ENCODE assay signal across 18 cellular contexts in genomic region chr17:50939795-50940684, GRCh38.
DNase-seq lines count a peak whose midpoint lies in the region; TF ChIP-seq lines count a peak whose summit lies in the region.
"Had no signal": no experiment of that assay in that cellular context is flagged by ENCODE, and none has a peak within 500 bp of the region (broad histone marks: within the 10 kb centered on the region; RNA-seq: fewer than 3 reads in every experiment).

No MANE protein-coding gene starts in this region.

- H3K4me3 Mint-ChIP-seq in CD4-positive, alpha-beta memory T cell: peak overlapping the region in 1 of 8 donors; percentile 15
- H3K4me3 Mint-ChIP-seq in progenitor cell of endocrine pancreas (ENCODE audit: low read depth): no peak overlapping the region
- H3K4me3 Mint-ChIP-seq: B cell had no signal

- POLR2A ChIA-PET in CD4-positive, alpha-beta memory T cell (lab: Charles Lee; ENCODE audit: partially characterized antibody): interaction anchor here (0.6 to 18.7 kb wide), 6 partner anchors 9 to 79 kb away, joined by 3 to 673 read pairs (median 6); partner anchors contain the start of gene TOB1

- peak; percentile 66 to 72 for TF ChIP-seq RAD21 in liver (IDR thresholded peaks at IDR 0.05)

- H3K9me3 ChIP-seq in CD4-positive, alpha-beta memory T cell (ENCODE audit: control insufficient read depth in 1 of 2, low read length in 2 of 2): no peaks in the 10 kb centered on the region
- no peaks in the 10 kb centered on the region for H3K9me3 ChIP-seq in liver (ENCODE audit: control insufficient read depth in 4 of 4, low read length in 3 of 4)
- H3K9me3 ChIP-seq: body of pancreas, transverse colon had no signal

- CTCF ChIA-PET in CD4-positive, alpha-beta memory T cell (lab: Charles Lee; ENCODE audit: partially characterized antibody): interaction anchor here (1.1 to 3.2 kb wide), 3 partner anchors 9 to 17 kb away, joined by 4 to 11 read pairs (median 4); no protein-coding TSS in a partner anchor

- no peaks in the 10 kb centered on the region for H3K27me3 ChIP-seq in CD4-positive, alpha-beta memory T cell (ENCODE audit: insufficient read depth, low read length)
- H3K27me3 ChIP-seq in liver (ENCODE audit: control insufficient read depth in 4 of 4, insufficient read depth in 4 of 4, low read length in 3 of 4): no peaks in the 10 kb centered on the region
- H3K27me3 ChIP-seq: body of pancreas, transverse colon had no signal

- H3K36me3 ChIP-seq in CD4-positive, alpha-beta memory T cell (ENCODE audit: insufficient read depth, low read length): no peaks in the 10 kb centered on the region
- no peaks in the 10 kb centered on the region for H3K36me3 ChIP-seq in liver (ENCODE audit: control insufficient read depth in 4 of 4, insufficient read depth in 3 of 4, low read depth in 1 of 4, low read length in 3 of 4)
- H3K36me3 ChIP-seq: transverse colon had no signal

- H3K27me3 Mint-ChIP-seq in CD4-positive, alpha-beta memory T cell: no peaks in the 10 kb centered on the region
- peaks cover 4% of the 10 kb centered on the region for H3K27me3 Mint-ChIP-seq in progenitor cell of endocrine pancreas

- WGBS in liver: 55% methylated on average over 16 of the region's 16 CpGs

- H3K4me3 ChIP-seq in CD4-positive, alpha-beta memory T cell (ENCODE audit: low read length in 2 of 2): no peak overlapping the region
- no peak overlapping the region for H3K4me3 ChIP-seq in liver (ENCODE audit: low read depth in 1 of 3, low read length in 3 of 3)
- H3K4me3 ChIP-seq: body of pancreas, transverse colon had no signal

- H3K9ac ChIP-seq in liver (ENCODE audit: low read depth in 1 of 2, low read length in 2 of 2): peak overlapping the region in 1 of 2 donors; percentile 61

- H3K4me1 Mint-ChIP-seq in CD4-positive, alpha-beta memory T cell: peaks cover 15 to 32% (median 20%) of the 10 kb centered on the region in 4 donors
- H3K4me1 Mint-ChIP-seq in progenitor cell of endocrine pancreas (ENCODE audit: low read depth): peaks cover 23% of the 10 kb centered on the region

- H3K27ac ChIP-seq in CD4-positive, alpha-beta memory T cell (ENCODE audit: low read depth, low read length): no peak overlapping the region
- peak overlapping the region; percentile 99; the same call in 1 of the 2 replicates for H3K27ac ChIP-seq in VCaP
- peak overlapping the region; percentile 83 to 86 for H3K27ac ChIP-seq in liver (ENCODE audit: low read depth in 1 of 2, low read length in 2 of 2)
- H3K27ac ChIP-seq: transverse colon had no signal

- peak overlapping the region in 4 of 7 donors; percentile 29 to 88 (median 65) for H3K27ac Mint-ChIP-seq in CD4-positive, alpha-beta memory T cell
- peak overlapping the region; percentile 59 for H3K27ac Mint-ChIP-seq in progenitor cell of endocrine pancreas
- H3K27ac Mint-ChIP-seq: B cell had no signal

- H3K36me3 Mint-ChIP-seq in CD4-positive, alpha-beta memory T cell: no peaks in the 10 kb centered on the region
- no peaks in the 10 kb centered on the region for H3K36me3 Mint-ChIP-seq in progenitor cell of endocrine pancreas (ENCODE audit: insufficient read depth)
- H3K36me3 Mint-ChIP-seq: activated naive CD4-positive, alpha-beta T cell treated with anti-CD3 and anti-CD28 coated beads, Interleukin-2, amount 50 U/mL, for 72 hours had no signal

- DNase-seq in CD4-positive, alpha-beta memory T cell: no peak
- no peak for DNase-seq in progenitor cell of endocrine pancreas (ENCODE audit: low spot score, unreplicated experiment)
- DNase-seq in GM13976 (ENCODE audit: low spot score): no peak
- DNase-seq in NCI-H524 (lab: John Stamatoyannopoulos, UW): no peak
- no peak for DNase-seq in head of caudate nucleus
- DNase-seq: dermis blood vessel endothelial cell; GOT3; left cardiac atrium; NCI-H1092; NCI-H2081; NCI-H526; stimulated activated naive CD4-positive, alpha-beta T cell treated with Interleukin-2 at 50 U/mL for 16 hours; transverse colon had no signal

- intact Hi-C loops in CD4-positive, alpha-beta memory T cell (cut with micrococcal nuclease): loop anchor here (5.0 kb wide), 1 partner anchor 33 kb away; no protein-coding TSS in a partner anchor
- intact Hi-C loops in head of caudate nucleus (cut with DNase I): no loop called here

- H3K4me1 ChIP-seq in CD4-positive, alpha-beta memory T cell (ENCODE audit: insufficient read depth, low read length): peaks cover 28% of the 10 kb centered on the region
- peaks cover 15 to 55% (median 36%) of the 10 kb centered on the region in 4 donors for H3K4me1 ChIP-seq in liver (ENCODE audit: control insufficient read depth in 4 of 4, insufficient read depth in 4 of 4, low read length in 3 of 4)

- peaks cover 0 to 1% (median 0%) of the 10 kb centered on the region in 8 donors for H3K9me3 Mint-ChIP-seq in CD4-positive, alpha-beta memory T cell
- H3K9me3 Mint-ChIP-seq in progenitor cell of endocrine pancreas (ENCODE audit: low read depth): no peaks in the 10 kb centered on the region
- H3K9me3 Mint-ChIP-seq: activated naive CD4-positive, alpha-beta T cell treated with anti-CD3 and anti-CD28 coated beads, Interleukin-2, amount 50 U/mL, for 72 hours had no signal

- TF ChIP-seq CTCF in VCaP (conservative IDR thresholded peaks at IDR 0.05) (no peak), liver (IDR thresholded peaks at IDR 0.05; ENCODE audit: low read depth, low read length, missing input control) (no peak), progenitor cell of endocrine pancreas (IDR thresholded peaks at IDR 0.05; ENCODE audit: unreplicated experiment) (no peak), GM13976 (IDR thresholded peaks at IDR 0.05; ENCODE audit: borderline replicate concordance, control extremely low read depth, extremely low read depth, insufficient read depth, missing control alignments) (no peak)

- in situ Hi-C loops in GM13976 (cut with MboI; ENCODE audit: low sequenced_read_pairs, unreplicated experiment): no loop called here

TF ChIP-seq in liver, 16 proteins besides CTCF, POLR2A, EP300 and RAD21 (continues in another document):
- TF ChIP-seq TAF1 (conservative IDR thresholded peaks at IDR 0.05) (no peak), HNF4A (conservative IDR thresholded peaks at IDR 0.05) (peak; percentile 91 to 96), YY1 (IDR thresholded peaks at IDR 0.05) (peak; percentile 85), MAX (IDR thresholded peaks at IDR 0.05) (peak; percentile 93), EGR1 (IDR thresholded peaks at IDR 0.05; ENCODE audit: low read depth in 2 of 2) (peak in 1 of 2 donors; percentile 74), FOXA2 (IDR thresholded peaks at IDR 0.05) (peak; percentile 75), NR2F2 (IDR thresholded peaks at IDR 0.05) (peak; percentile 92), ZBTB33 (IDR thresholded peaks at IDR 0.05) (peak; percentile 85), ATF3 (IDR thresholded peaks at IDR 0.05) (peak; percentile 26), GABPA (IDR thresholded peaks at IDR 0.05 in 1 of 2, conservative IDR thresholded peaks at IDR 0.05 in 1 of 2) (peak in 1 of 2 donors; percentile 44), HNF4G (IDR thresholded peaks at IDR 0.05) (peak; percentile 79), FOXA1 (IDR thresholded peaks at IDR 0.05) (peak; percentile 85), SP1 (IDR thresholded peaks at IDR 0.05) (peak; percentile 96), JUND (IDR thresholded peaks at IDR 0.05) (peak; percentile 40 to 88), RXRA (IDR thresholded peaks at IDR 0.05) (peak; percentile 98 to 99)
